1 cellular context compared by ENCODE assay signal in genomic region chr2:229511524-229511923, GRCh38.
TF ChIP-seq lines count a peak whose summit lies in the region.

No MANE protein-coding gene starts in this region.

TF ChIP-seq in GM23338, 12 proteins besides CTCF, POLR2A, EP300 and RAD21 (continued from another document):
- TF ChIP-seq REST (IDR thresholded peaks at IDR 0.05; ENCODE audit: unreplicated experiment) (no peak), ZNF331 (CRISPR knock-in tag; IDR thresholded peaks at IDR 0.05; ENCODE audit: low read depth) (no peak), STAT1 (IDR thresholded peaks at IDR 0.05; ENCODE audit: unreplicated experiment) (no peak), EZH2phosphoT487 (IDR thresholded peaks at IDR 0.05; ENCODE audit: unreplicated experiment) (no peak), NANOG (IDR thresholded peaks at IDR 0.05; ENCODE audit: borderline replicate concordance) (no peak), POLR2AphosphoS5 (IDR thresholded peaks at IDR 0.05; ENCODE audit: low read depth) (no peak)
